In genomic region chr4:164935363-164935762, GRCh38 we compare ENCODE assay signal across 8 cellular contexts. TPM values are rescaled to one million over a fixed set of nuclear protein-coding genes. Genes with fewer than 3 reads are reported as not detected.
A peak's percentile ranks its signal among the peaks of the same experiment; 100 is the strongest.
DNase-seq lines count a peak whose midpoint lies in the region; ATAC-seq and TF ChIP-seq lines count a peak whose summit lies in the region.

No MANE protein-coding gene starts in this region.

- H3K4me2 ChIP-seq in mesendoderm (ENCODE audit: low read length): no peak overlapping the region

- H4K5ac ChIP-seq in mesendoderm (ENCODE audit: low read length): no peak overlapping the region

- no peak overlapping the region for H2AK5ac ChIP-seq in mesendoderm (ENCODE audit: low read length)

- H3K9me3 ChIP-seq in effector memory CD4-positive, alpha-beta T cell (ENCODE audit: control insufficient read depth, low read length): no peaks in the 10 kb centered on the region

- H3K56ac ChIP-seq in mesendoderm (ENCODE audit: low read length): no peak overlapping the region

- intact Hi-C loops in cardiac septum (cut with DNase I): no loop called here

- no peak overlapping the region for H3K23ac ChIP-seq in mesendoderm (ENCODE audit: low read length)

- no peak overlapping the region for H4K8ac ChIP-seq in mesendoderm (ENCODE audit: low read depth, low read length)

- H3K36me3 ChIP-seq in mesendoderm (ENCODE audit: control insufficient read depth, insufficient read depth, low read length): no peaks in the 10 kb centered on the region
- no peaks in the 10 kb centered on the region for H3K36me3 ChIP-seq in effector memory CD4-positive, alpha-beta T cell (ENCODE audit: control insufficient read depth, insufficient read depth, low read length)

- no peak overlapping the region for H2BK5ac ChIP-seq in mesendoderm (ENCODE audit: low read length)

- CTCF ChIA-PET in HEK293T (lab: Yijun Ruan, JAX): interaction anchor here (0.6 to 1.0 kb wide), 4 partner anchors 51 to 711 kb away, joined by 3 to 4 read pairs (median 3); no protein-coding TSS in a partner anchor

- H2BK15ac ChIP-seq in mesendoderm (replicated peaks; ENCODE audit: low read depth): no peak overlapping the region

- H3K4me3 ChIP-seq in mesendoderm (ENCODE audit: low read length): no peak overlapping the region
- H3K4me3 ChIP-seq in effector memory CD4-positive, alpha-beta T cell (ENCODE audit: insufficient read depth, low read depth, low read length, poor library complexity, severe bottlenecking): no peak overlapping the region

- no peaks in the 10 kb centered on the region for H3K79me2 ChIP-seq in mesendoderm (ENCODE audit: control insufficient read depth, insufficient read depth, low read length)

- ATAC-seq in GM18868 (IDR thresholded peaks at IDR 0.05; ENCODE audit: unreplicated experiment): peak; percentile 67

- DNase-seq in HEK293T (ENCODE audit: extremely low spot score) (peak; percentile 18), Kasumi-1 (lab: John Stamatoyannopoulos, UW) (peak; percentile 24 to 37), mesendoderm (peak; percentile 79), cardiac septum (ENCODE audit: low spot score) (no peak)
- DNase-seq in effector memory CD4-positive, alpha-beta T cell: no peak
- DNase-seq in activated T-cell treated with anti-CD3 and anti-CD28 coated beads, Interleukin-2, amount 50 U/mL, for 48 hours: no peak
- no peak for DNase-seq in activated CD8-positive, alpha-beta memory T cell treated with anti-CD3 and anti-CD28 coated beads, Interleukin-2, amount 50 U/mL, for 4 hours

- no peak overlapping the region for H3K18ac ChIP-seq in mesendoderm (ENCODE audit: low read length)

- WGBS in mesendoderm (ENCODE audit: extremely low coverage, insufficient coverage, low lambda C conversion rate): no CpG with 5 or more reads among the region's 1 CpG

- H2BK120ac ChIP-seq in mesendoderm (ENCODE audit: low read depth, low read length): no peak overlapping the region

- no peaks in the 10 kb centered on the region for H3K4me1 ChIP-seq in mesendoderm (ENCODE audit: control insufficient read depth, low read depth, low read length)
- no peaks in the 10 kb centered on the region for H3K4me1 ChIP-seq in effector memory CD4-positive, alpha-beta T cell (ENCODE audit: control insufficient read depth, insufficient read depth, low read length, poor library complexity, severe bottlenecking)

- no peak overlapping the region for H3K4ac ChIP-seq in mesendoderm (ENCODE audit: low read depth, low read length)

- POLR2A ChIA-PET in HEK293T (lab: Yijun Ruan, JAX): no interaction called here

- no peak overlapping the region for H3K9ac ChIP-seq in mesendoderm (ENCODE audit: low read length)

- no peaks in the 10 kb centered on the region for H3K27me3 ChIP-seq in mesendoderm (ENCODE audit: insufficient read depth, low read length, poor library complexity)
- peaks cover 3% of the 10 kb centered on the region for H3K27me3 ChIP-seq in effector memory CD4-positive, alpha-beta T cell (replicated peaks; ENCODE audit: control insufficient read depth, insufficient read depth, low read length, poor library complexity, severe bottlenecking)

- no peaks in the 10 kb centered on the region for H3K79me1 ChIP-seq in mesendoderm (ENCODE audit: low read length)

- no peak overlapping the region for H3K27ac ChIP-seq in mesendoderm (ENCODE audit: low read depth, low read length)
- H3K27ac ChIP-seq in effector memory CD4-positive, alpha-beta T cell (ENCODE audit: insufficient read depth, low read length, poor library complexity, severe bottlenecking): no peak overlapping the region

TF ChIP-seq in HEK293T, 16 proteins besides CTCF, POLR2A, EP300 and RAD21:
- TF ChIP-seq L3MBTL2 (conservative IDR thresholded peaks at IDR 0.05): no peak
- no peak for TF ChIP-seq FOXA1 (IDR thresholded peaks at IDR 0.05)
- no peak for TF ChIP-seq BHLHE40 (IDR thresholded peaks at IDR 0.05; ENCODE audit: borderline replicate concordance)
- no peak for TF ChIP-seq SP1 (IDR thresholded peaks at IDR 0.05)
TF ChIP-seq in HEK293T: peak in this region for 0.

RNA-seq across cellular contexts. Expression of gene TRIM61, which starts 42.1 kb away (rescaled TPM):
- polyA plus RNA-seq in mesendoderm (2013, experiment 1 of 2): 4.0 TPM
- polyA plus RNA-seq in mesendoderm (2013, experiment 2 of 2): 4.1 TPM
- total RNA-seq in cardiac septum: 1.5 TPM

RNA-seq across cellular contexts. Expression of gene APELA, which starts 58.4 kb away (rescaled TPM):
- polyA plus RNA-seq in mesendoderm (2013, experiment 1 of 2): 10.9 TPM
- 14.0 TPM for polyA plus RNA-seq in mesendoderm (2013, experiment 2 of 2)
- total RNA-seq in cardiac septum: not detected

Comparison
In these comparisons a context has a peak if more than half of its experiments do, and no peak if none do; other contexts are left out.
1. DNase-seq: peak in HEK293T (single experiment), Kasumi-1 (2 of 2) and mesendoderm (single experiment); none in effector memory CD4-positive, alpha-beta T cell (0 of 3), cardiac septum (single experiment), activated T-cell treated with anti-CD3 and anti-CD28 coated beads, Interleukin-2, amount 50 U/mL, for 48 hours (0 of 2) and activated CD8-positive, alpha-beta memory T cell treated with anti-CD3 and anti-CD28 coated beads, Interleukin-2, amount 50 U/mL, for 4 hours (single experiment).